ENCODE assay signal across 10 cellular contexts in genomic region chr15:70741107-70741511, GRCh38. TPM values are rescaled to one million over a fixed set of nuclear protein-coding genes. Genes with fewer than 3 reads are reported as not detected.
DNase-seq lines count a peak whose midpoint lies in the region; ATAC-seq and TF ChIP-seq lines count a peak whose summit lies in the region.
"Had no signal": no experiment of that assay in that cellular context is flagged by ENCODE, and none has a peak within 500 bp of the region (broad histone marks: within the 10 kb centered on the region; RNA-seq: fewer than 3 reads in every experiment).

No MANE protein-coding gene starts in this region.

- H3K4me1 Mint-ChIP-seq in activated T-cell treated with anti-CD3 and anti-CD28 coated beads, Interleukin-2, amount 50 U/mL, for 72 hours (ENCODE audit: low read depth), result no peaks in the 10 kb centered on the region
- H3K4me1 Mint-ChIP-seq in Caco-2 (ENCODE audit: low read depth, unreplicated experiment), result peaks cover 18% of the 10 kb centered on the region

- H3K36me3 ChIP-seq in Panc1 (ENCODE audit: control insufficient read depth, insufficient read depth, low read length), result no peaks in the 10 kb centered on the region
- no peaks in the 10 kb centered on the region for H3K36me3 ChIP-seq in rectal smooth muscle tissue (ENCODE audit: control insufficient read depth, insufficient read depth, low read length)
- H3K36me3 ChIP-seq in Caco-2 (ENCODE audit: control insufficient read depth, insufficient read depth, low read length), result no peaks in the 10 kb centered on the region

- H3K27ac ChIP-seq in Panc1 (ENCODE audit: low read length), result peak overlapping the region; percentile 97
- H3K27ac ChIP-seq in rectal smooth muscle tissue (ENCODE audit: low read depth, low read length), result peak overlapping the region; percentile 70

- CTCF ChIA-PET in Panc1 (lab: Charles Lee) (no interaction called here), Caco-2 (lab: Charles Lee) (interaction anchor here (0.6 kb wide), 1 partner anchor 74 kb away, joined by 5 read pairs; no protein-coding TSS in a partner anchor)

- peaks cover 6% of the 10 kb centered on the region for H3K27me3 Mint-ChIP-seq in activated T-cell treated with anti-CD3 and anti-CD28 coated beads, Interleukin-2, amount 50 U/mL, for 72 hours (ENCODE audit: low read depth)
- H3K27me3 Mint-ChIP-seq in Caco-2 (ENCODE audit: insufficient read depth, unreplicated experiment), result no peaks in the 10 kb centered on the region

- DNase-seq in EH (ENCODE audit: low read depth) (peak; percentile 80), Panc1 (ENCODE audit: low read depth, low spot score) (no peak), fibroblast of pulmonary artery (ENCODE audit: low read depth) (peak; percentile 96), T-helper 2 cell (no peak), Caco-2 (no peak), NCI-H1048 (lab: John Stamatoyannopoulos, UW) (no peak)
- DNase-seq in activated T-cell treated with anti-CD3 and anti-CD28 coated beads, Interleukin-2, amount 50 U/mL, for 72 hours, result no peak
- DNase-seq: activated effector memory CD4-positive, alpha-beta T cell treated with Interleukin-2 at 50 U/mL for 16 hours; Kasumi-1 had no signal

- no peak overlapping the region for H3K9ac ChIP-seq in rectal smooth muscle tissue (ENCODE audit: low read length)

- no peak overlapping the region for H3K27ac Mint-ChIP-seq in activated T-cell treated with anti-CD3 and anti-CD28 coated beads, Interleukin-2, amount 50 U/mL, for 72 hours
- no peak overlapping the region for H3K27ac Mint-ChIP-seq in Caco-2 (ENCODE audit: unreplicated experiment)

- H3K4me1 ChIP-seq in Panc1 (ENCODE audit: control insufficient read depth, insufficient read depth, low read length) (peaks cover 77% of the 10 kb centered on the region), rectal smooth muscle tissue (ENCODE audit: control insufficient read depth, insufficient read depth, low read length) (peaks cover 10% of the 10 kb centered on the region), Caco-2 (peaks cover 13% of the 10 kb centered on the region)

- BruUV-seq in Panc1 (replicated peaks; lab: Mats Ljungman, UMichigan) (no TSS peak), Caco-2 (replicated peaks; lab: Mats Ljungman, UMichigan) (no TSS peak)

- peak; percentile 73 for ATAC-seq in Panc1
- ATAC-seq in activated T-cell treated with anti-CD3 and anti-CD28 coated beads, Interleukin-2, amount 50 U/mL, for 72 hours (replicated peaks in 1 of 2), result no peak

- no peak overlapping the region for H3K4me3 Mint-ChIP-seq in activated T-cell treated with anti-CD3 and anti-CD28 coated beads, Interleukin-2, amount 50 U/mL, for 72 hours
- no peak overlapping the region for H3K4me3 Mint-ChIP-seq in Caco-2 (ENCODE audit: unreplicated experiment)

- H3K27me3 ChIP-seq in Panc1 (ENCODE audit: control insufficient read depth, insufficient read depth, low read length), result no peaks in the 10 kb centered on the region
- no peaks in the 10 kb centered on the region for H3K27me3 ChIP-seq in rectal smooth muscle tissue (ENCODE audit: control insufficient read depth, insufficient read depth, low read length)
- no peaks in the 10 kb centered on the region for H3K27me3 ChIP-seq in Caco-2 (replicated peaks; ENCODE audit: control insufficient read depth, insufficient read depth, low read length)

- in situ Hi-C loops in Panc1 (cut with HindIII; ENCODE audit: low pct_unique_long_range_greater_than_20kb, low sequenced_read_pairs), result no loop called here

- POLR2A ChIA-PET in Panc1 (lab: Charles Lee) (no interaction called here), Caco-2 (lab: Charles Lee) (no interaction called here)

- H3K9me3 ChIP-seq in Panc1 (ENCODE audit: control insufficient read depth, insufficient read depth, low read depth, low read length), result no peaks in the 10 kb centered on the region
- H3K9me3 ChIP-seq in Caco-2, result no peaks in the 10 kb centered on the region

- H3K4me3 ChIP-seq in Panc1 (ENCODE audit: low read depth in 2 of 2, low read length in 2 of 2) (no peak overlapping the region), fibroblast of pulmonary artery (replicated peaks; ENCODE audit: low read depth, low read length) (peak overlapping the region; percentile 17), rectal smooth muscle tissue (ENCODE audit: low read length) (no peak overlapping the region), Caco-2 (ENCODE audit: low read depth, low read length) (no peak overlapping the region)

- TF ChIP-seq CTCF in Panc1 (IDR thresholded peaks at IDR 0.05), result no peak
- no peak for TF ChIP-seq CTCF in fibroblast of pulmonary artery (IDR thresholded peaks at IDR 0.05; ENCODE audit: low read length, missing control alignments)
- TF ChIP-seq CTCF in Caco-2 (IDR thresholded peaks at IDR 0.05; ENCODE audit: insufficient read depth in 1 of 2, low read depth in 1 of 2, low read length in 1 of 2, severe bottlenecking in 1 of 2, unreplicated experiment in 1 of 2), result no peak

- no peaks in the 10 kb centered on the region for H3K9me3 Mint-ChIP-seq in activated T-cell treated with anti-CD3 and anti-CD28 coated beads, Interleukin-2, amount 50 U/mL, for 72 hours
- no peaks in the 10 kb centered on the region for H3K9me3 Mint-ChIP-seq in Caco-2 (ENCODE audit: unreplicated experiment)

- no peaks in the 10 kb centered on the region for H3K36me3 Mint-ChIP-seq in activated T-cell treated with anti-CD3 and anti-CD28 coated beads, Interleukin-2, amount 50 U/mL, for 72 hours (ENCODE audit: insufficient read depth in 2 of 2)
- H3K36me3 Mint-ChIP-seq in Caco-2 (ENCODE audit: insufficient read depth, unreplicated experiment), result peaks cover 4% of the 10 kb centered on the region

- intact Hi-C loops in Panc1 (cut with micrococcal nuclease; ENCODE audit: unreplicated experiment), result no loop called here
- intact Hi-C loops in Caco-2 (cut with micrococcal nuclease; ENCODE audit: unreplicated experiment), result no loop called here

RNA-seq across cellular contexts. Expression of gene UACA, which starts 22.2 kb away (rescaled TPM):
- total RNA-seq in Panc1 (2021; ENCODE audit: unreplicated experiment), result 303 TPM
- 124 TPM for polyA plus RNA-seq in Panc1 (2012; ENCODE audit: insufficient read length)
- 1 to 10 TPM; 1.9 to 2.0 TPM for total RNA-seq in activated T-cell treated with anti-CD3 and anti-CD28 coated beads, Interleukin-2, amount 50 U/mL, for 72 hours
- total RNA-seq in Caco-2 (2022), result 120 and 141 TPM in 2 replicates

Comparison
In these comparisons a context has a peak if more than half of its experiments do, and no peak if none do; other contexts are left out.
1. DNase-seq: peak in EH (single experiment) and fibroblast of pulmonary artery (single experiment); none in Panc1 (single experiment), T-helper 2 cell (0 of 5), activated T-cell treated with anti-CD3 and anti-CD28 coated beads, Interleukin-2, amount 50 U/mL, for 72 hours (0 of 2), Caco-2 (0 of 2) and NCI-H1048 (single experiment).
2. RNA of gene UACA, which starts 22.2 kb away (total RNA-seq): 303 TPM in Panc1 (single experiment) and 120 to 141 TPM in Caco-2; 1.9 to 2.0 TPM in activated T-cell treated with anti-CD3 and anti-CD28 coated beads, Interleukin-2, amount 50 U/mL, for 72 hours; every median in the first group is over 10 times any median in the second.